ENCODE assay signal across 22 cellular contexts in the genomic region with DNA sequence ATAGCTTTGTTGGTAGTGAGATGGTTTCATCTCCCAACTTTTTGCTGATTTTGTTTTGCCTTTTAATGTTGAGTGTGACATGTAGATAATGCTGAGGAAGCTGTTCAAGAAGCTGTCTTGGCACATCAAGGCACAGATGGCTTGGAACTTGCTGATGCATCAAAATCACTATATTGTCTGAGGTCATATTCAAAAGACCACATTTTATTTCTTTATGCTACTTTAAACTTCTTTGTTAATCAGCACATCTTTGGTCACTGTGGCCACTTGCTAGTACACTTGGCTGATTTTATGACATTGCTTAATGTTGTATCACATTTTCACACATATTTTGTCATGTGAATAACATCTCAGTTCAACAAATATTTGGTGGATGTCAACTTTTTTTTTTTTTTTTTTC.
"Had no signal": no experiment of that assay in that cellular context is flagged by ENCODE, and none has a peak within 500 bp of the region (broad histone marks: within the 10 kb centered on the region; RNA-seq: fewer than 3 reads in every experiment).

No MANE protein-coding gene starts in this region.

- H3K27ac Mint-ChIP-seq: activated CD4-positive, alpha-beta T cell treated with anti-CD3 and anti-CD28 coated beads, Interleukin-2, amount 10 ng/mL, durations not matched to agents 7 days and 5 days; activated naive CD4-positive, alpha-beta T cell treated with anti-CD3 and anti-CD28 coated beads, Interleukin-2, amount 10 ng/mL, durations not matched to agents 7 days and 5 days; activated T-helper 17 cell treated with anti-CD3 and anti-CD28 coated beads, Interleukin-2, amount 50 U/mL, for 72 hours; naive thymus-derived CD4-positive, alpha-beta T cell; progenitor cell of endocrine pancreas; T-helper 17 cell; WTC11 had no signal

- H3K27me3 Mint-ChIP-seq: progenitor cell of endocrine pancreas had no signal

- H3K4me1 Mint-ChIP-seq: activated CD4-positive, alpha-beta T cell treated with anti-CD3 and anti-CD28 coated beads, Interleukin-2, amount 10 ng/mL, durations not matched to agents 7 days and 5 days; activated naive CD4-positive, alpha-beta T cell treated with anti-CD3 and anti-CD28 coated beads, Interleukin-2, amount 10 ng/mL, durations not matched to agents 7 days and 5 days; activated T-helper 17 cell treated with anti-CD3 and anti-CD28 coated beads, Interleukin-2, amount 50 U/mL, for 72 hours; naive thymus-derived CD4-positive, alpha-beta T cell; T-helper 17 cell; WTC11 had no signal

- H3K9me3 Mint-ChIP-seq: activated CD4-positive, alpha-beta T cell treated with anti-CD3 and anti-CD28 coated beads, Interleukin-2, amount 10 ng/mL, durations not matched to agents 7 days and 5 days; activated naive CD4-positive, alpha-beta T cell treated with anti-CD3 and anti-CD28 coated beads, Interleukin-2, amount 10 ng/mL, durations not matched to agents 7 days and 5 days; activated T-helper 17 cell treated with anti-CD3 and anti-CD28 coated beads, Interleukin-2, amount 50 U/mL, for 72 hours; WTC11 had no signal

- H3K4me3 ChIP-seq: adrenal gland, gastroesophageal sphincter, lung, right lobe of liver had no signal

- H3K27ac ChIP-seq: adrenal gland, gastroesophageal sphincter, neutrophil had no signal

- ATAC-seq: activated T-helper 17 cell treated with anti-CD3 and anti-CD28 coated beads, Interleukin-2, amount 50 U/mL, for 72 hours; gastroesophageal sphincter; naive thymus-derived CD4-positive, alpha-beta T cell; T-helper 17 cell; WTC11 had no signal

- H3K4me3 Mint-ChIP-seq: activated CD4-positive, alpha-beta T cell treated with anti-CD3 and anti-CD28 coated beads, Interleukin-2, amount 10 ng/mL, durations not matched to agents 7 days and 5 days; activated naive CD4-positive, alpha-beta T cell treated with anti-CD3 and anti-CD28 coated beads, Interleukin-2, amount 10 ng/mL, durations not matched to agents 7 days and 5 days; activated T-helper 17 cell treated with anti-CD3 and anti-CD28 coated beads, Interleukin-2, amount 50 U/mL, for 72 hours; naive thymus-derived CD4-positive, alpha-beta T cell; T-helper 17 cell; WTC11 had no signal

- DNase-seq: activated CD4-positive, alpha-beta T cell treated with anti-CD3 and anti-CD28 coated beads, Interleukin-2, amount 10 ng/mL, durations not matched to agents 7 days and 5 days; activated CD8-positive, alpha-beta memory T cell treated with anti-CD3 and anti-CD28 coated beads for 24 hours; activated naive CD4-positive, alpha-beta T cell treated with anti-CD3 and anti-CD28 coated beads, Interleukin-2, amount 10 ng/mL, durations not matched to agents 7 days and 5 days; activated T-cell treated with anti-CD3 and anti-CD28 coated beads for 4 hours; adrenal gland; caudate nucleus; cortex of kidney; effector CD8-positive, alpha-beta T cell; hypothalamus; naive thymus-derived CD4-positive, alpha-beta T cell; right lobe of liver; stimulated activated CD4-positive, alpha-beta T cell treated with anti-CD3 and anti-CD28 coated beads, Interleukin-2, amount 100 ng/mL, for 24 hours; stimulated activated naive CD4-positive, alpha-beta T cell; substantia nigra; T-helper 17 cell; trophoblast cell had no signal

- H3K9me3 ChIP-seq: adrenal gland, gastroesophageal sphincter, neutrophil, right lobe of liver had no signal

- H3K36me3 Mint-ChIP-seq: activated naive CD4-positive, alpha-beta T cell treated with anti-CD3 and anti-CD28 coated beads, Interleukin-2, amount 10 ng/mL, durations not matched to agents 7 days and 5 days; naive thymus-derived CD4-positive, alpha-beta T cell; WTC11 had no signal
